In genomic region chr9:36164989-36165388, GRCh38 we compare ENCODE assay signal across 12 cellular contexts. TPM values are rescaled to one million over a fixed set of nuclear protein-coding genes. Genes with fewer than 3 reads are reported as not detected.
DNase-seq lines count a peak whose midpoint lies in the region; ATAC-seq and TF ChIP-seq lines count a peak whose summit lies in the region.
"Had no signal": no experiment of that assay in that cellular context is flagged by ENCODE, and none has a peak within 500 bp of the region (broad histone marks: within the 10 kb centered on the region; RNA-seq: fewer than 3 reads in every experiment).

No MANE protein-coding gene starts in this region.

- CTCF ChIA-PET in mammary epithelial cell (lab: Charles Lee; ENCODE audit: low non-redundant PET): interaction anchor here (0.6 kb wide), 1 partner anchor 157 kb away, joined by 3 read pairs; no protein-coding TSS in a partner anchor

- no peak overlapping the region for H3K4ac ChIP-seq in trophoblast cell (ENCODE audit: low read depth, low read length)

- peaks cover 4% of the 10 kb centered on the region for H3K79me2 ChIP-seq in trophoblast cell (ENCODE audit: control insufficient read depth, insufficient read depth, low read length, poor library complexity)
- no peaks in the 10 kb centered on the region for H3K79me2 ChIP-seq in mammary epithelial cell (ENCODE audit: insufficient read depth, low read length)

- H3K27me3 Mint-ChIP-seq in endothelial cell (ENCODE audit: unreplicated experiment): peaks cover 7% of the 10 kb centered on the region

- in situ Hi-C loops in mammary epithelial cell (cut with MboI; ENCODE audit: low sequenced_read_pairs in 2 of 2): loop anchor here in 1 of 2 donors (5.0 kb wide), 1 partner anchor 148 kb away; no protein-coding TSS in a partner anchor

- no peak overlapping the region for H3K4me3 ChIP-seq in H7 (ENCODE audit: insufficient read depth, low read depth, low read length)
- no peak overlapping the region for H3K4me3 ChIP-seq in trophoblast cell (ENCODE audit: low read depth, low read length)
- H3K4me3 ChIP-seq in mammary epithelial cell (replicated peaks in 1 of 3; ENCODE audit: insufficient read depth in 1 of 3, low read depth in 2 of 3, low read length in 3 of 3): no peak overlapping the region
- H3K4me3 ChIP-seq: lung had no signal

- peaks cover 10 to 26% of the 10 kb centered on the region in 2 experiments for H3K4me1 ChIP-seq in trophoblast cell (ENCODE audit: control insufficient read depth in 1 of 2, insufficient read depth in 2 of 2, low read length in 2 of 2)
- H3K4me1 ChIP-seq in mammary epithelial cell (ENCODE audit: insufficient read depth, low read length): peaks cover 5% of the 10 kb centered on the region

- TF ChIP-seq CTCF in endothelial cell (IDR thresholded peaks at IDR 0.05; ENCODE audit: unreplicated experiment): no peak
- TF ChIP-seq CTCF in mammary epithelial cell (conservative IDR thresholded peaks at IDR 0.05 in 1 of 2, IDR thresholded peaks at IDR 0.05 in 1 of 2; ENCODE audit: extremely low read depth in 1 of 2, insufficient read depth in 1 of 2, low read depth in 1 of 2, low read length in 2 of 2): no peak

- DNase-seq in AG20443 (ENCODE audit: low spot score) (peak; percentile 5), H7 (peak; percentile 37), endothelial cell (ENCODE audit: low spot score) (no peak), trophoblast cell (no peak), sciatic nerve (ENCODE audit: low spot score) (no peak), mammary epithelial cell (no peak)
- DNase-seq: NCI-H1417 treated with DMSO at 0.1 percent for 48 hours, NCI-H774 had no signal

- whole genome bisulfite sequencing in trophoblast cell (ENCODE audit: extremely low coverage, insufficient coverage, insufficient read length): no CpG with 5 or more reads among the region's 3 CpGs
- 90% methylated on average over 3 of the region's 3 CpGs for WGBS in mammary epithelial cell (ENCODE audit: low coverage, missing lambda C conversion rate)

- H2BK5ac ChIP-seq in trophoblast cell (ENCODE audit: low read depth, low read length, poor library complexity): no peak overlapping the region

- H2AFZ ChIP-seq in trophoblast cell (ENCODE audit: insufficient read depth, low read length, poor library complexity) (no peak overlapping the region), mammary epithelial cell (ENCODE audit: low read depth, low read length) (no peak overlapping the region)

- H2BK12ac ChIP-seq in trophoblast cell (ENCODE audit: low read length): no peak overlapping the region

- H4K91ac ChIP-seq in trophoblast cell (ENCODE audit: low read depth, low read length): peak overlapping the region; percentile 25

- dilution Hi-C loops in mammary epithelial cell (cut with HindIII; ENCODE audit: low sequenced_read_pairs): no loop called here

- H3K36me3 Mint-ChIP-seq in endothelial cell (ENCODE audit: low read depth, unreplicated experiment): no peaks in the 10 kb centered on the region

- BruUV-seq in mammary epithelial cell (replicated peaks; lab: Mats Ljungman, UMichigan): no TSS peak

- H3K9ac ChIP-seq in trophoblast cell (ENCODE audit: low read length) (no peak overlapping the region), mammary epithelial cell (ENCODE audit: insufficient read depth, low read length) (no peak overlapping the region)

- peak overlapping the region; percentile 74 for H2AK5ac ChIP-seq in trophoblast cell (ENCODE audit: low read length)

- no peaks in the 10 kb centered on the region for H4K20me1 ChIP-seq in mammary epithelial cell (ENCODE audit: insufficient read depth, low read length)

- peaks cover 14% of the 10 kb centered on the region for H3K4me1 Mint-ChIP-seq in endothelial cell (ENCODE audit: unreplicated experiment)

- peaks cover 20% of the 10 kb centered on the region for H3K79me1 ChIP-seq in trophoblast cell (ENCODE audit: low read length)

- H3K36me3 ChIP-seq in H7 (replicated peaks; ENCODE audit: control insufficient read depth, insufficient read depth, low read length) (no peaks in the 10 kb centered on the region), trophoblast cell (ENCODE audit: control insufficient read depth in 1 of 2, insufficient read depth in 2 of 2, low read length in 2 of 2) (no peaks in the 10 kb centered on the region), mammary epithelial cell (ENCODE audit: insufficient read depth, low read length) (no peaks in the 10 kb centered on the region)

- H3K4me3 Mint-ChIP-seq in endothelial cell (ENCODE audit: unreplicated experiment): peak overlapping the region; percentile 42

- intact Hi-C loops in sciatic nerve (cut with DNase I): no loop called here
- intact Hi-C loops in mammary epithelial cell (cut with micrococcal nuclease): loop anchor here (2.0 kb wide), 1 partner anchor 24 kb away; no protein-coding TSS in a partner anchor

- H3K27me3 ChIP-seq in H7 (ENCODE audit: control insufficient read depth, insufficient read depth, low read length) (no peaks in the 10 kb centered on the region), trophoblast cell (ENCODE audit: insufficient read depth, low read length) (no peaks in the 10 kb centered on the region), mammary epithelial cell (ENCODE audit: insufficient read depth, low read length) (no peaks in the 10 kb centered on the region)

- H2BK120ac ChIP-seq in trophoblast cell (ENCODE audit: insufficient read depth, low read length, poor library complexity): peak overlapping the region; percentile 8

- ATAC-seq in HG03354 (IDR thresholded peaks at IDR 0.05; ENCODE audit: poor library complexity, severe bottlenecking, unreplicated experiment) (no peak), sciatic nerve (no peak), GM18909 (IDR thresholded peaks at IDR 0.05; ENCODE audit: poor library complexity, unreplicated experiment) (no peak)

- H3K4me2 ChIP-seq in trophoblast cell (ENCODE audit: low read length) (no peak overlapping the region), mammary epithelial cell (ENCODE audit: insufficient read depth, low read depth, low read length) (no peak overlapping the region)

- H3K9me3 ChIP-seq in trophoblast cell (ENCODE audit: insufficient read depth, low read depth, low read length) (no peaks in the 10 kb centered on the region), mammary epithelial cell (replicated peaks; ENCODE audit: insufficient read depth, low read length) (no peaks in the 10 kb centered on the region)

- no peak overlapping the region for H3K27ac Mint-ChIP-seq in endothelial cell (ENCODE audit: unreplicated experiment)

- H4K12ac ChIP-seq in trophoblast cell (ENCODE audit: low read depth, low read length): no peak overlapping the region

- no peak overlapping the region for H3K18ac ChIP-seq in trophoblast cell (ENCODE audit: low read length)

- H3K14ac ChIP-seq in trophoblast cell (ENCODE audit: low read length): no peak overlapping the region

- no peaks in the 10 kb centered on the region for H3K9me3 Mint-ChIP-seq in endothelial cell (ENCODE audit: unreplicated experiment)

- H3K27ac ChIP-seq in trophoblast cell (ENCODE audit: low read depth, low read length) (no peak overlapping the region), mammary epithelial cell (ENCODE audit: insufficient read depth, low read depth, low read length) (no peak overlapping the region)

- H3K23ac ChIP-seq in trophoblast cell (ENCODE audit: low read length): no peak overlapping the region

- no peak overlapping the region for H4K8ac ChIP-seq in trophoblast cell (ENCODE audit: low read depth, low read length)

RNA-seq across cellular contexts. Expression of gene CCIN, which starts 4.2 kb away (rescaled TPM):
- 0.17 TPM in 1 of 2 replicates, not detected in the other for total RNA-seq in H7 (2014; rRNA removed; shearing (Covaris generic))
- total RNA-seq in endothelial cell (ENCODE audit: unreplicated experiment) (not detected), sciatic nerve (not detected), mammary epithelial cell (not detected)
- polyA plus RNA-seq in trophoblast cell (2013): 0.23 and 0.33 TPM in 2 replicates
- polyA plus RNA-seq in mammary epithelial cell: not detected
- polyA minus RNA-seq in mammary epithelial cell: not detected
- total RNA-seq: SK-MEL-5 had no signal

RNA-seq across cellular contexts. Expression of gene CLTA, which starts 25.7 kb away (rescaled TPM):
- total RNA-seq in H7 (2014; rRNA removed; shearing (Covaris generic)): 222 TPM in 2 replicates
- total RNA-seq in endothelial cell (ENCODE audit: unreplicated experiment): 330 TPM
- polyA plus RNA-seq in trophoblast cell (2013): 489 and 493 TPM in 2 replicates
- 103 TPM for total RNA-seq in sciatic nerve
- total RNA-seq in mammary epithelial cell: 100 to 1,000 TPM; 130 to 217 TPM
- polyA plus RNA-seq in mammary epithelial cell: 231 TPM
- polyA minus RNA-seq in mammary epithelial cell: 60.1 TPM

RNA-seq across cellular contexts. Expression of gene GLIPR2, which starts 28.5 kb away (rescaled TPM):
- total RNA-seq in H7 (2014; rRNA removed; shearing (Covaris generic)): 2.7 and 9.1 TPM in 2 replicates
- total RNA-seq in endothelial cell (ENCODE audit: unreplicated experiment) (6.3 TPM), sciatic nerve (14.8 TPM), mammary epithelial cell (1 to 10 TPM; 1.2 to 2.1 TPM)
- 23.0 and 24.6 TPM in 2 replicates for polyA plus RNA-seq in trophoblast cell (2013)
- polyA plus RNA-seq in mammary epithelial cell: 2.4 TPM
- polyA minus RNA-seq in mammary epithelial cell: not detected

Comparison
In these comparisons a context has a peak if more than half of its experiments do, and no peak if none do; other contexts are left out.
1. DNase-seq: peak in AG20443 (single experiment) and H7 (single experiment); none in endothelial cell (single experiment), trophoblast cell (0 of 2), sciatic nerve (single experiment) and mammary epithelial cell (single experiment).